9 cellular contexts compared by ENCODE assay signal in genomic region chr14:91417983-91418386, GRCh38.
DNase-seq lines count a peak whose midpoint lies in the region; ATAC-seq and TF ChIP-seq lines count a peak whose summit lies in the region.
"Had no signal": no experiment of that assay in that cellular context is flagged by ENCODE, and none has a peak within 500 bp of the region (broad histone marks: within the 10 kb centered on the region; RNA-seq: fewer than 3 reads in every experiment).

No MANE protein-coding gene starts in this region.

- ATAC-seq in GM21381 (IDR thresholded peaks at IDR 0.05; ENCODE audit: unreplicated experiment): peak; percentile 35

- TF ChIP-seq CTCF in GM06990 (IDR thresholded peaks at IDR 0.05; ENCODE audit: insufficient read depth, low read length, poor library complexity, severe bottlenecking) (no peak), brain microvascular endothelial cell (IDR thresholded peaks at IDR 0.05; ENCODE audit: low read depth, low read length, missing control alignments) (no peak)

- in situ Hi-C loops in brain microvascular endothelial cell (cut with HindIII; ENCODE audit: low pct_ligation_motif_present, low sequenced_read_pairs): no loop called here

- H3K27ac ChIP-seq in SK-N-MC (no peak overlapping the region), brain microvascular endothelial cell (no peak overlapping the region)

- no peaks in the 10 kb centered on the region for H3K9me3 ChIP-seq in SK-N-MC (ENCODE audit: low read depth, low read length)
- H3K9me3 ChIP-seq: adrenal gland had no signal

- H3K36me3 ChIP-seq in GM06990 (ENCODE audit: control insufficient read depth, insufficient read depth, low read length) (peaks cover 3% of the 10 kb centered on the region), SK-N-MC (ENCODE audit: insufficient read depth, low read length) (peaks cover 19% of the 10 kb centered on the region), brain microvascular endothelial cell (replicated peaks) (no peaks in the 10 kb centered on the region)
- H3K36me3 ChIP-seq: adrenal gland had no signal

- DNase-seq in GM06990 (ENCODE audit: extremely low read depth, insufficient read length) (peak; percentile 82), HS-27A (ENCODE audit: low read depth) (peak; percentile 9), SK-N-MC (ENCODE audit: low read depth, low spot score) (no peak), brain microvascular endothelial cell (no peak), left kidney (ENCODE audit: low read depth, low spot score) (peak; percentile 72), DMS79 (lab: John Stamatoyannopoulos, UW) (no peak)
- DNase-seq in stimulated activated CD8-positive, alpha-beta memory T cell treated with anti-CD3 and anti-CD28 coated beads, Interleukin-4, amount 100 ng/mL, for 24 hours (ENCODE audit: low read depth): peak; percentile 50

- H3K4me3 ChIP-seq in GM06990 (replicated peaks; ENCODE audit: low read depth, low read length): peak overlapping the region; percentile 54
- peak overlapping the region; percentile 56; the same call in 1 of the 2 replicates for H3K4me3 ChIP-seq in SK-N-MC
- H3K4me3 ChIP-seq in brain microvascular endothelial cell (ENCODE audit: low read depth, low read length): peak overlapping the region; percentile 30

- no peaks in the 10 kb centered on the region for H3K27me3 ChIP-seq in GM06990 (replicated peaks; ENCODE audit: control insufficient read depth, insufficient read depth, low read length)
- no peaks in the 10 kb centered on the region for H3K27me3 ChIP-seq in brain microvascular endothelial cell (replicated peaks)
- H3K27me3 ChIP-seq: adrenal gland had no signal

- H3K9ac ChIP-seq in SK-N-MC (ENCODE audit: insufficient read length): peak overlapping the region; percentile 45

Comparison
In these comparisons a context has a peak if more than half of its experiments do, and no peak if none do; other contexts are left out.
1. DNase-seq: peak in GM06990 (single experiment), HS-27A (single experiment), left kidney (single experiment) and stimulated activated CD8-positive, alpha-beta memory T cell treated with anti-CD3 and anti-CD28 coated beads, Interleukin-4, amount 100 ng/mL, for 24 hours (single experiment); none in SK-N-MC (single experiment), brain microvascular endothelial cell (single experiment) and DMS79 (single experiment).
2. Peak in every context shown above with its lines, with median percentiles within 50 percentile points of each other: H3K4me3 ChIP-seq.